Comparison of ENCODE assay signal across 8 cellular contexts in genomic region chr13:31044658-31045620, GRCh38.
DNase-seq lines count a peak whose midpoint lies in the region; ATAC-seq and TF ChIP-seq lines count a peak whose summit lies in the region.

No MANE protein-coding gene starts in this region.

- H3K4me1 ChIP-seq in ACC112 (ENCODE audit: control insufficient read depth, insufficient read depth, low read length, unreplicated experiment) (peaks cover 21% of the 10 kb centered on the region), HCT116 (ENCODE audit: control insufficient read depth in 1 of 2, insufficient read depth in 2 of 2, low read length in 2 of 2) (peaks cover 28 to 55% of the 10 kb centered on the region in 2 experiments), mesenchymal stem cell (ENCODE audit: control insufficient read depth, insufficient read depth, low read depth, low read length) (peaks cover 14% of the 10 kb centered on the region)

- TF ChIP-seq RAD21 in HCT116 (IDR thresholded peaks at IDR 0.05; ENCODE audit: low read depth): no peak

- ATAC-seq in HCT116 (peak; percentile 49), HG02973 (IDR thresholded peaks at IDR 0.05; ENCODE audit: unreplicated experiment) (no peak), GM19328 (IDR thresholded peaks at IDR 0.05; ENCODE audit: unreplicated experiment) (no peak)
- peak; percentile 39 for ATAC-seq in activated T-cell treated with anti-CD3 and anti-CD28 coated beads, Interleukin-2, amount 50 U/mL, for 4 hours

- POLR2A ChIA-PET in HCT116 (lab: Charles Lee): no interaction called here

- WGBS in mesenchymal stem cell: 44% methylated on average over 11 of the region's 13 CpGs

- RAD21 ChIA-PET in HCT116 (lab: Charles Lee; ENCODE audit: low non-redundant PET in 1 of 2, low total read pairs in 2 of 2, uncharacterized antibody in 2 of 2, unreplicated experiment in 2 of 2): interaction anchor here (0.7 to 1.4 kb wide), 4 partner anchors 19 to 179 kb away, joined by 3 to 4 read pairs (median 4); no protein-coding TSS in a partner anchor

- H2AFZ ChIP-seq in ACC112 (ENCODE audit: low read length, unreplicated experiment) (peak overlapping the region; percentile 15), HCT116 (ENCODE audit: low read depth, low read length, poor library complexity, severe bottlenecking) (peak overlapping the region; percentile 24), mesenchymal stem cell (ENCODE audit: low read depth, low read length) (no peak overlapping the region)

- H3K27me3 ChIP-seq in ACC112 (ENCODE audit: insufficient read depth, low read length): no peaks in the 10 kb centered on the region
- no peaks in the 10 kb centered on the region for H3K27me3 ChIP-seq in HCT116 (ENCODE audit: insufficient read depth, low read length)
- H3K27me3 ChIP-seq in mesenchymal stem cell (ENCODE audit: control insufficient read depth in 1 of 2, insufficient read depth in 1 of 2, low read length in 2 of 2): peaks cover 0 to under 1% of the 10 kb centered on the region in 2 experiments

- H3K4me3 ChIP-seq in ACC112 (ENCODE audit: low read depth, low read length) (no peak overlapping the region; the same call in 1 of the 2 replicates), HCT116 (replicated peaks in 1 of 2; ENCODE audit: low read depth in 1 of 2, low read length in 2 of 2) (peak overlapping the region; percentile 2 to 56), mesenchymal stem cell (ENCODE audit: insufficient read depth in 1 of 2, low read depth in 1 of 2, low read length in 2 of 2) (peak overlapping the region in 1 of 2 experiments; percentile 28)

- DNase-seq in HCT116 (ENCODE audit: low read depth, low spot score) (peak; percentile 60), mesenchymal stem cell (peak; percentile 21), NCI-H2107 (lab: John Stamatoyannopoulos, UW) (no peak), RKO (ENCODE audit: low spot score) (no peak)
- no peak for DNase-seq in activated T-cell treated with anti-CD3 and anti-CD28 coated beads, Interleukin-2, amount 50 U/mL, for 4 hours

- H3K27ac ChIP-seq in ACC112 (ENCODE audit: low read depth, low read length) (peak overlapping the region; percentile 81), HCT116 (ENCODE audit: low read depth, low read length) (peak overlapping the region; percentile 98), mesenchymal stem cell (ENCODE audit: low read length, poor library complexity, severe bottlenecking) (peak overlapping the region; percentile 94)

- no peaks in the 10 kb centered on the region for H3K9me3 ChIP-seq in HCT116 (ENCODE audit: control insufficient read depth in 1 of 2, insufficient read depth in 1 of 2, low read depth in 1 of 2, low read length in 2 of 2)
- H3K9me3 ChIP-seq in mesenchymal stem cell (ENCODE audit: control insufficient read depth, low read length): no peaks in the 10 kb centered on the region

- H3K79me1 ChIP-seq in mesenchymal stem cell (replicated peaks; ENCODE audit: low read length, poor library complexity, severe bottlenecking): no peaks in the 10 kb centered on the region

- no peak for TF ChIP-seq CTCF in HCT116 (IDR thresholded peaks at IDR 0.05 in 2 of 3, conservative IDR thresholded peaks at IDR 0.05 in 1 of 3; ENCODE audit: borderline replicate concordance in 1 of 3, insufficient read depth in 1 of 3, low read depth in 2 of 3, low read length in 2 of 3)

- no peak overlapping the region for H3K23ac ChIP-seq in mesenchymal stem cell (ENCODE audit: low read length in 2 of 2)

- H3K27me3 Mint-ChIP-seq in activated T-cell treated with anti-CD3 and anti-CD28 coated beads, Interleukin-2, amount 50 U/mL, for 4 hours (ENCODE audit: low read depth): peaks cover 19% of the 10 kb centered on the region

- peak overlapping the region; percentile 89 to 91 for H3K4ac ChIP-seq in mesenchymal stem cell (ENCODE audit: low read depth in 1 of 2, low read length in 2 of 2)

- no peaks in the 10 kb centered on the region for H3K36me3 Mint-ChIP-seq in activated T-cell treated with anti-CD3 and anti-CD28 coated beads, Interleukin-2, amount 50 U/mL, for 4 hours (ENCODE audit: insufficient read depth)

- H3K79me2 ChIP-seq in ACC112 (ENCODE audit: control insufficient read depth, insufficient read depth, low read length, unreplicated experiment): no peaks in the 10 kb centered on the region
- no peaks in the 10 kb centered on the region for H3K79me2 ChIP-seq in HCT116 (ENCODE audit: insufficient read depth, low read length)

- H3K9ac ChIP-seq in HCT116 (ENCODE audit: low read length): peak overlapping the region; percentile 62
- H3K9ac ChIP-seq in mesenchymal stem cell (ENCODE audit: low read length): peak overlapping the region; percentile 79

- peak overlapping the region; percentile 91 to 94 for H2BK12ac ChIP-seq in mesenchymal stem cell (ENCODE audit: low read length in 2 of 2)

- peak overlapping the region; percentile 60 for H2AK5ac ChIP-seq in mesenchymal stem cell (ENCODE audit: low read length, severe bottlenecking)

- H2BK15ac ChIP-seq in mesenchymal stem cell (ENCODE audit: low read depth, poor library complexity, severe bottlenecking): peak overlapping the region; percentile 44

- no peaks in the 10 kb centered on the region for H3K9me2 ChIP-seq in HCT116 (ENCODE audit: insufficient read depth)

- H3K4me3 Mint-ChIP-seq in activated T-cell treated with anti-CD3 and anti-CD28 coated beads, Interleukin-2, amount 50 U/mL, for 4 hours: peak overlapping the region; percentile 58

- TF ChIP-seq POLR2A in HCT116 (IDR thresholded peaks at IDR 0.05; ENCODE audit: borderline replicate concordance, extremely low read depth, insufficient read depth, insufficient read length): no peak

- H4K91ac ChIP-seq in mesenchymal stem cell (ENCODE audit: low read length): peak overlapping the region; percentile 87

- peak overlapping the region; percentile 74 to 89 for H3K18ac ChIP-seq in mesenchymal stem cell (ENCODE audit: low read depth in 1 of 2, low read length in 2 of 2)

- peak overlapping the region; percentile 29 for H4K8ac ChIP-seq in mesenchymal stem cell (ENCODE audit: low read length)

- intact Hi-C loops in HCT116 (cut with micrococcal nuclease): loop anchor here (1.0 to 10.0 kb wide), 8 partner anchors 68 to 913 kb away; partner anchors contain the start of genes HMGB1, HSPH1 and USPL1

- no peaks in the 10 kb centered on the region for H3K36me3 ChIP-seq in ACC112 (ENCODE audit: insufficient read depth, low read length)
- no peaks in the 10 kb centered on the region for H3K36me3 ChIP-seq in HCT116 (ENCODE audit: control insufficient read depth in 1 of 2, insufficient read depth in 2 of 2, low read length in 2 of 2)
- H3K36me3 ChIP-seq in mesenchymal stem cell (ENCODE audit: control insufficient read depth in 1 of 2, insufficient read depth in 2 of 2, low read depth in 1 of 2, low read length in 2 of 2): no peaks in the 10 kb centered on the region

- BruUV-seq in HCT116 (replicated peaks; lab: Mats Ljungman, UMichigan): TSS peak; percentile 99

- H2BK5ac ChIP-seq in mesenchymal stem cell (ENCODE audit: low read depth, low read length, poor library complexity, severe bottlenecking): peak overlapping the region; percentile 76

- peaks cover 36% of the 10 kb centered on the region for H3K4me1 Mint-ChIP-seq in activated T-cell treated with anti-CD3 and anti-CD28 coated beads, Interleukin-2, amount 50 U/mL, for 4 hours (ENCODE audit: low read depth)

- H3K14ac ChIP-seq in mesenchymal stem cell (ENCODE audit: low read length in 2 of 2): peak overlapping the region in 1 of 2 experiments; percentile 72

- H3K4me2 ChIP-seq in HCT116 (ENCODE audit: low read length): peak overlapping the region; percentile 89
- no peak overlapping the region for H3K4me2 ChIP-seq in mesenchymal stem cell (ENCODE audit: low read length, poor library complexity, severe bottlenecking)

- no peaks in the 10 kb centered on the region for H4K20me1 ChIP-seq in HCT116 (ENCODE audit: insufficient read depth)

- H2BK120ac ChIP-seq in mesenchymal stem cell (ENCODE audit: low read depth, low read length): peak overlapping the region; percentile 56

- CTCF ChIA-PET in HCT116 (lab: Charles Lee): interaction anchor here (0.5 to 4.4 kb wide), 22 partner anchors 8 to 930 kb away, joined by 3 to 45 read pairs (median 3); no protein-coding TSS in a partner anchor

- H3K9me3 Mint-ChIP-seq in activated T-cell treated with anti-CD3 and anti-CD28 coated beads, Interleukin-2, amount 50 U/mL, for 4 hours: no peaks in the 10 kb centered on the region

TF ChIP-seq in HCT116, 20 proteins besides CTCF, POLR2A, EP300 and RAD21:
- no peak for TF ChIP-seq JUND (IDR thresholded peaks at IDR 0.05)
- TF ChIP-seq ZBTB33 (IDR thresholded peaks at IDR 0.05; ENCODE audit: extremely low read depth, insufficient replicate concordance, low read length): no peak

Comparison
In these comparisons a context has a peak if more than half of its experiments do, and no peak if none do; other contexts are left out.
1. ATAC-seq: peak in HCT116 (single experiment) and activated T-cell treated with anti-CD3 and anti-CD28 coated beads, Interleukin-2, amount 50 U/mL, for 4 hours (2 of 2); none in HG02973 (single experiment) and GM19328 (single experiment).
2. DNase-seq: peak in HCT116 (single experiment) and mesenchymal stem cell (single experiment); none in activated T-cell treated with anti-CD3 and anti-CD28 coated beads, Interleukin-2, amount 50 U/mL, for 4 hours (single experiment), NCI-H2107 (single experiment) and RKO (single experiment).
3. Peak in every context shown above with its lines, with median percentiles within 50 percentile points of each other: H3K27ac ChIP-seq.